ENCODE assay signal across 1 cellular context in the genomic region with DNA sequence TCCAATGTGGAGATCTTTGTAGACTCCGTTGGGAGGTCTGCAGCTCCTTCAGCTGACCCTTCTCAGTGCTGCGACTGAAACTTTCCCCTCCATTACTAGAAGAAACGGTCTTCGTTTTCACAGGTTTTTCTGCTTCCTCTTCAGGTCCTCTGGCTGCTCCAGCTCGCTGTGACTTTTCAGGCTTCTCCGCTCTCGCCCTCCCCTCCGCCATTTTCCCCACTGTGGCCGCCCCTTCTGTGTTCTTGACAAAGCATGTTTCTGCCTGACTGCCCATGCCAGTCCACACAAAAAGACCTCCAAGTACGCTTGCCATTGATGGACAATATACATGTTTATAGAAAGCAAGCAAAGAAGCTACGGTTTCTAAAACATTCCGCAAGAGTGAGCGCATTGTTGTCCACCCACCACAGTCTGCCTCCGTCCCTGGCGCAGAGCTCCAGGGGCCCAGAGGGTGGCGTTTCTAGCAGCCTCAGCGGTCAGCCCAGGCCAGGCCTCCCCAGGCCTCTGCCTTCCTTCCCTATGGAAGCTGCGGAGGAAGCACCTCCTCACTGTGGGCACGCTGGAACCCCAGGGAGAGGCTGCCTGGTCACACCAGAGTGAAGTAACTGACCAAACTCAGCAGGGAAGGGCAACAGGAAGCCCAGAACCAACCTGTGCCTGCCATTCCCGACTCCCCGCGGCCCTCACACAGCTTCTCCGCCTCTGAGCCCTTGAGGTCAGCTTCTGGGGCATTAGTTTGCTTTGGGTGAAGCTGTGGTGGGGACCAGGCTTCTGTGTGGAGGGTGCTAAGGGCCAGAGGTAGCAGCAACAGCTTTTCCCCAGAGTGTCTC.
TF ChIP-seq lines count a peak whose summit lies in the region.

No MANE protein-coding gene starts in this region.

TF ChIP-seq in K562, 482 proteins besides CTCF, POLR2A, EP300 and RAD21:
- TF ChIP-seq PML (IDR thresholded peaks at IDR 0.05; ENCODE audit: low read length) (no peak), STAT5A (IDR thresholded peaks at IDR 0.05; ENCODE audit: borderline replicate concordance, low read length) (no peak), CBX3 (IDR thresholded peaks at IDR 0.05; ENCODE audit: borderline replicate concordance in 1 of 2, low read length in 2 of 2) (no peak), POLR2G (IDR thresholded peaks at IDR 0.05; ENCODE audit: low read depth, low read length) (no peak)
- TF ChIP-seq, protein P1, sequence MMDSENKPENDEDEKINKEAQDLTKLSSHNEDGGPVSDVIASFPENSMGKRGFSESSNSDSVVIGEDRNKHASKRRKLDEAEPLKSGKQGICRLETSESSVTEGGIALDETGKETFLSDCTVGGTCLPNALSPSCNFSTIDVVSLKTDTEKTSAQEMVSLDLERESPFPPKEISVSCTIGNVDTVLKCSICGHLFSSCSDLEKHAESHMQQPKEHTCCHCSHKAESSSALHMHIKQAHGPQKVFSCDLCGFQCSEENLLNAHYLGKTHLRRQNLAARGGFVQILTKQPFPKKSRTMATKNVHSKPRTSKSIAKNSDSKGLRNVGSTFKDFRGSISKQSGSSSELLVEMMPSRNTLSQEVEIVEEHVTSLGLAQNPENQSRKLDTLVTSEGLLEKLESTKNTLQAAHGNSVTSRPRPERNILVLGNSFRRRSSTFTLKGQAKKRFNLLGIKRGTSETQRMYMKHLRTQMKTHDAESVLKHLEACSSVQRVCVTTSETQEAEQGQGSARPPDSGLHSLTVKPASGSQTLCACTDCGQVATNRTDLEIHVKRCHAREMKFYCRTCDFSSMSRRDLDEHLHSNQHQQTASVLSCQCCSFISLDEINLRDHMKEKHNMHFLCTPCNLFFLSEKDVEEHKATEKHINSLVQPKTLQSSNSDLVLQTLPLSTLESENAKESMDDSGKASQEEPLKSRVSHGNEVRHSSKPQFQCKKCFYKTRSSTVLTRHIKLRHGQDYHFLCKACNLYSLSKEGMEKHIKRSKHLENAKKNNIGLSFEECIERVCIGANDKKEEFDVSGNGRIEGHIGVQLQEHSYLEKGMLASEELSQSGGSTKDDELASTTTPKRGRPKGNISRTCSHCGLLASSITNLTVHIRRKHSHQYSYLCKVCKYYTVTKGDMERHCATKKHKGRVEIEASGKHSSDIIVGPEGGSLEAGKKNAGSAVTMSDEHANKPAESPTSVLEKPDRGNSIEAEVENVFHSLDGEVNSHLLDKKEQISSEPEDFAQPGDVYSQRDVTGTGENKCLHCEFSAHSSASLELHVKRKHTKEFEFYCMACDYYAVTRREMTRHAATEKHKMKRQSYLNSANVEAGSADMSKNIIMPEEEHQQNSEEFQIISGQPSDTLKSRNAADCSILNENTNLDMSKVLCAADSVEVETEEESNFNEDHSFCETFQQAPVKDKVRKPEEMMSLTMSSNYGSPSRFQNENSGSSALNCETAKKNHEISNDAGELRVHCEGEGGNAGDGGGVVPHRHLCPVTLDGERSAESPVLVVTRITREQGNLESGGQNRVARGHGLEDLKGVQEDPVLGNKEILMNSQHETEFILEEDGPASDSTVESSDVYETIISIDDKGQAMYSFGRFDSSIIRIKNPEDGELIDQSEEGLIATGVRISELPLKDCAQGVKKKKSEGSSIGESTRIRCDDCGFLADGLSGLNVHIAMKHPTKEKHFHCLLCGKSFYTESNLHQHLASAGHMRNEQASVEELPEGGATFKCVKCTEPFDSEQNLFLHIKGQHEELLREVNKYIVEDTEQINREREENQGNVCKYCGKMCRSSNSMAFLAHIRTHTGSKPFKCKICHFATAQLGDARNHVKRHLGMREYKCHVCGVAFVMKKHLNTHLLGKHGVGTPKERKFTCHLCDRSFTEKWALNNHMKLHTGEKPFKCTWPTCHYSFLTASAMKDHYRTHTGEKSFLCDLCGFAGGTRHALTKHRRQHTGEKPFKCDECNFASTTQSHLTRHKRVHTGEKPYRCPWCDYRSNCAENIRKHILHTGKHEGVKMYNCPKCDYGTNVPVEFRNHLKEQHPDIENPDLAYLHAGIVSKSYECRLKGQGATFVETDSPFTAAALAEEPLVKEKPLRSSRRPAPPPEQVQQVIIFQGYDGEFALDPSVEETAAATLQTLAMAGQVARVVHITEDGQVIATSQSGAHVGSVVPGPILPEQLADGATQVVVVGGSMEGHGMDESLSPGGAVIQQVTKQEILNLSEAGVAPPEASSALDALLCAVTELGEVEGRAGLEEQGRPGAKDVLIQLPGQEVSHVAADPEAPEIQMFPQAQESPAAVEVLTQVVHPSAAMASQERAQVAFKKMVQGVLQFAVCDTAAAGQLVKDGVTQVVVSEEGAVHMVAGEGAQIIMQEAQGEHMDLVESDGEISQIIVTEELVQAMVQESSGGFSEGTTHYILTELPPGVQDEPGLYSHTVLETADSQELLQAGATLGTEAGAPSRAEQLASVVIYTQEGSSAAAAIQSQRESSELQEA (IDR thresholded peaks at IDR 0.05; ENCODE audit: low read depth), result no peak
TF ChIP-seq in K562: peak in this region for 0.
